8 cellular contexts compared by ENCODE assay signal in genomic region chr14:32939254-32940065, GRCh38. TPM values are rescaled to one million over a fixed set of nuclear protein-coding genes. Genes with fewer than 3 reads are reported as not detected.
DNase-seq lines count a peak whose midpoint lies in the region; ATAC-seq and TF ChIP-seq lines count a peak whose summit lies in the region.

No MANE protein-coding gene starts in this region.

- no peak for ATAC-seq in GM19452 (IDR thresholded peaks at IDR 0.05; ENCODE audit: unreplicated experiment)

- peaks cover 8% of the 10 kb centered on the region for H3K4me1 Mint-ChIP-seq in Calu3 (ENCODE audit: low read depth, unreplicated experiment)

- intact Hi-C loops in Calu3 (cut with micrococcal nuclease; ENCODE audit: unreplicated experiment) = no loop called here

- H3K4me3 ChIP-seq in HEK293 (ENCODE audit: low read depth, low read length) = peak overlapping the region; percentile 65
- H3K4me3 ChIP-seq in NT2/D1 (ENCODE audit: insufficient read length, low read depth) = peak overlapping the region; percentile 45
- peak overlapping the region; percentile 56 to 60 for H3K4me3 ChIP-seq in cardiac fibroblast (replicated peaks in 1 of 2; ENCODE audit: low read depth in 2 of 2, low read length in 2 of 2)
- peak overlapping the region; percentile 57 for H3K4me3 ChIP-seq in skeletal muscle cell (ENCODE audit: low read depth, low read length)

- H3K4me3 Mint-ChIP-seq in Calu3 (ENCODE audit: low read depth, unreplicated experiment) = peak overlapping the region; percentile 57

- H3K27me3 Mint-ChIP-seq in Calu3 (ENCODE audit: unreplicated experiment) = peaks cover 92% of the 10 kb centered on the region

- CTCF ChIA-PET in Calu3 (lab: Charles Lee) = no interaction called here
- CTCF ChIA-PET in HEK293 (lab: Yijun Ruan, JAX) = interaction anchor here (0.6 to 1.1 kb wide), 2 partner anchors 118 to 266 kb away, joined by 3 to 5 read pairs; no protein-coding TSS in a partner anchor

- no peak for TF ChIP-seq CTCF in Calu3 (IDR thresholded peaks at IDR 0.05; ENCODE audit: unreplicated experiment)
- TF ChIP-seq CTCF in HEK293 (tag by site-specific recombination; IDR thresholded peaks at IDR 0.05) = no peak
- TF ChIP-seq CTCF in cardiac fibroblast (IDR thresholded peaks at IDR 0.05; ENCODE audit: low read depth, low read length) = no peak

- H3K27me3 ChIP-seq in NT2/D1 (ENCODE audit: insufficient read depth, insufficient read length) = peaks cover 52% of the 10 kb centered on the region

- H3K27ac ChIP-seq in HEK293 (ENCODE audit: extremely low read depth, low read depth, low read length) = peak overlapping the region; percentile 90

- H3K36me3 ChIP-seq in HEK293 (ENCODE audit: control insufficient read depth in 2 of 2, insufficient read depth in 1 of 2, low read length in 2 of 2) (no peaks in the 10 kb centered on the region), NT2/D1 (ENCODE audit: insufficient read depth, insufficient read length, low read length) (no peaks in the 10 kb centered on the region)

- peak overlapping the region; percentile 64 for H3K9ac ChIP-seq in NT2/D1 (ENCODE audit: insufficient read length, low read depth)

- no peak overlapping the region for H3K27ac Mint-ChIP-seq in Calu3 (ENCODE audit: unreplicated experiment)

- H3K9me3 Mint-ChIP-seq in Calu3 (ENCODE audit: low read depth, unreplicated experiment) = no peaks in the 10 kb centered on the region

- no TSS peak for BruUV-seq in Calu3 (replicated peaks; lab: Mats Ljungman, UMichigan)

- peaks cover 16% of the 10 kb centered on the region for H3K36me3 Mint-ChIP-seq in Calu3 (ENCODE audit: insufficient read depth, unreplicated experiment)

- POLR2A ChIA-PET in HEK293 (lab: Yijun Ruan, JAX) = interaction anchor here (0.7 to 1.0 kb wide), 3 partner anchors 73 to 331 kb away, joined by 3 to 5 read pairs (median 4); no protein-coding TSS in a partner anchor

- H3K9me3 ChIP-seq in HEK293 (ENCODE audit: control insufficient read depth, insufficient read depth, low read depth, low read length) (no peaks in the 10 kb centered on the region), NT2/D1 (ENCODE audit: insufficient read depth, low read length) (no peaks in the 10 kb centered on the region)

- H3K4me1 ChIP-seq in HEK293 (ENCODE audit: control insufficient read depth, insufficient read depth, low read length) = peaks cover 23% of the 10 kb centered on the region
- no peaks in the 10 kb centered on the region for H3K4me1 ChIP-seq in NT2/D1 (ENCODE audit: insufficient read depth, insufficient read length)

- DNase-seq in Calu3 = peak; percentile 20
- peak; percentile 58 for DNase-seq in NT2/D1 (ENCODE audit: low read depth, low spot score)
- DNase-seq in cardiac fibroblast (ENCODE audit: low read depth in 2 of 2) = peak; percentile 81 to 82
- peak; percentile 71 for DNase-seq in iris pigment epithelial cell (ENCODE audit: low read depth)
- DNase-seq in skeletal muscle cell (ENCODE audit: low read depth) = peak; percentile 49
- DNase-seq in stimulated activated naive CD4-positive, alpha-beta T cell (lab: John Stamatoyannopoulos, UW) = no peak

TF ChIP-seq in HEK293, 187 proteins besides CTCF, POLR2A, EP300 and RAD21 (continues in another document):
- TF ChIP-seq ZNF121 (tag by site-specific recombination; IDR thresholded peaks at IDR 0.05) = no peak
- TF ChIP-seq ZNF544 (tag by site-specific recombination; IDR thresholded peaks at IDR 0.05) = no peak
- peak; percentile 91 for TF ChIP-seq ZNF335 (tag by site-specific recombination; conservative IDR thresholded peaks at IDR 0.05)
- TF ChIP-seq ZNF366 (tag by site-specific recombination; conservative IDR thresholded peaks at IDR 0.05) = peak; percentile 45; the same call in 1 of the 2 replicates
- TF ChIP-seq, protein P1, sequence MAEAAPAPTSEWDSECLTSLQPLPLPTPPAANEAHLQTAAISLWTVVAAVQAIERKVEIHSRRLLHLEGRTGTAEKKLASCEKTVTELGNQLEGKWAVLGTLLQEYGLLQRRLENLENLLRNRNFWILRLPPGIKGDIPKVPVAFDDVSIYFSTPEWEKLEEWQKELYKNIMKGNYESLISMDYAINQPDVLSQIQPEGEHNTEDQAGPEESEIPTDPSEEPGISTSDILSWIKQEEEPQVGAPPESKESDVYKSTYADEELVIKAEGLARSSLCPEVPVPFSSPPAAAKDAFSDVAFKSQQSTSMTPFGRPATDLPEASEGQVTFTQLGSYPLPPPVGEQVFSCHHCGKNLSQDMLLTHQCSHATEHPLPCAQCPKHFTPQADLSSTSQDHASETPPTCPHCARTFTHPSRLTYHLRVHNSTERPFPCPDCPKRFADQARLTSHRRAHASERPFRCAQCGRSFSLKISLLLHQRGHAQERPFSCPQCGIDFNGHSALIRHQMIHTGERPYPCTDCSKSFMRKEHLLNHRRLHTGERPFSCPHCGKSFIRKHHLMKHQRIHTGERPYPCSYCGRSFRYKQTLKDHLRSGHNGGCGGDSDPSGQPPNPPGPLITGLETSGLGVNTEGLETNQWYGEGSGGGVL (tag by site-specific recombination; IDR thresholded peaks at IDR 0.05) = peak; percentile 67
- no peak for TF ChIP-seq ZNF670 (tag by site-specific recombination; IDR thresholded peaks at IDR 0.05; ENCODE audit: low read depth)
- TF ChIP-seq ZNF266 (tag by site-specific recombination; IDR thresholded peaks at IDR 0.05; ENCODE audit: low read depth) = no peak
- no peak for TF ChIP-seq PRDM2 (tag by site-specific recombination; IDR thresholded peaks at IDR 0.05; ENCODE audit: borderline replicate concordance)
- TF ChIP-seq KLF10 (tag by site-specific recombination; IDR thresholded peaks at IDR 0.05) = 0 out of 2 replicates have a peak, but pooled peaks have one; percentile 24
- TF ChIP-seq ZNF324 (tag by site-specific recombination; IDR thresholded peaks at IDR 0.05) = no peak
- no peak for TF ChIP-seq ZNF530 (tag by site-specific recombination; IDR thresholded peaks at IDR 0.05; ENCODE audit: low read depth)
- TF ChIP-seq ZNF280C (tag by site-specific recombination; IDR thresholded peaks at IDR 0.05) = no peak
- no peak for TF ChIP-seq REPIN1 (tag by site-specific recombination; IDR thresholded peaks at IDR 0.05; ENCODE audit: low read depth)
- peak; percentile 65; the same call in 1 of the 2 replicates for TF ChIP-seq KLF16 (tag by site-specific recombination; IDR thresholded peaks at IDR 0.05)

RNA-seq across cellular contexts. Expression of gene NPAS3, which starts 0.8 kb away (rescaled TPM):
- total RNA-seq in Calu3 (2022) = not detected in 2 replicates

Comparison
In these comparisons a context has a peak if more than half of its experiments do, and no peak if none do; other contexts are left out.
1. DNase-seq: peak in Calu3 (single experiment), NT2/D1 (single experiment), cardiac fibroblast (2 of 2), iris pigment epithelial cell (single experiment) and skeletal muscle cell (single experiment); none in stimulated activated naive CD4-positive, alpha-beta T cell (0 of 6).
2. Peak in every context shown above with its lines, with median percentiles within 50 percentile points of each other: H3K4me3 ChIP-seq.